In genomic region chr12:57143454-57143853, GRCh38 we compare ENCODE assay signal across 20 cellular contexts. TPM values are rescaled to one million over a fixed set of nuclear protein-coding genes. Genes with fewer than 3 reads are reported as not detected.
DNase-seq lines count a peak whose midpoint lies in the region; ATAC-seq and TF ChIP-seq lines count a peak whose summit lies in the region.
"Had no signal": no experiment of that assay in that cellular context is flagged by ENCODE, and none has a peak within 500 bp of the region (broad histone marks: within the 10 kb centered on the region; RNA-seq: fewer than 3 reads in every experiment).

No MANE protein-coding gene starts in this region.

- H3K4me1 ChIP-seq in heart left ventricle (peaks cover 0 to 88% (median 42%) of the 10 kb centered on the region in 12 donors), right atrium auricular region (peaks cover 0 to 75% of the 10 kb centered on the region in 2 donors), adipocyte (ENCODE audit: control insufficient read depth, insufficient read depth, low read length) (peaks cover 97% of the 10 kb centered on the region), tibial nerve (peaks cover 0 to 98% (median 54%) of the 10 kb centered on the region in 4 donors)

- H3K9ac ChIP-seq in adipocyte (ENCODE audit: low read length) = peak overlapping the region; percentile 89

- peak in 1 of 5 donors; percentile 18 for DNase-seq in heart left ventricle
- no peak for DNase-seq in right atrium auricular region (ENCODE audit: low spot score)
- no peak for DNase-seq in adipocyte (ENCODE audit: low read depth)
- no peak for DNase-seq in tibial nerve (ENCODE audit: low spot score in 2 of 2)
- DNase-seq in hepatic stellate cell (ENCODE audit: low spot score) = no peak
- DNase-seq in activated effector memory CD4-positive, alpha-beta T cell treated with Interleukin-2 at 50 U/mL for 16 hours = no peak
- DNase-seq: cerebellar nuclear complex; islet precursor cell; NCI-H2029; NCI-H446 treated with DMSO at 0.1 percent for 48 hours; NK-92 treated with Interleukin-12 subunit alpha and Interleukin-12 subunit beta, amount 100 ng/mL, for 24 hours had no signal

- no peaks in the 10 kb centered on the region for H3K9me3 ChIP-seq in heart left ventricle
- no peaks in the 10 kb centered on the region for H3K9me3 ChIP-seq in right atrium auricular region
- no peaks in the 10 kb centered on the region for H3K9me3 ChIP-seq in adipocyte (ENCODE audit: control insufficient read depth, low read length)
- H3K9me3 ChIP-seq in tibial nerve = no peaks in the 10 kb centered on the region

- peaks cover 0 to 95% (median 76%) of the 10 kb centered on the region in 9 donors for H3K36me3 ChIP-seq in heart left ventricle
- H3K36me3 ChIP-seq in right atrium auricular region = peaks cover 83% of the 10 kb centered on the region
- H3K36me3 ChIP-seq in adipocyte (ENCODE audit: control insufficient read depth, insufficient read depth, low read length, severe bottlenecking) = peaks cover 97% of the 10 kb centered on the region
- H3K36me3 ChIP-seq in tibial nerve = peaks cover 0 to 91% (median 11%) of the 10 kb centered on the region in 3 donors

- H3K36me3 Mint-ChIP-seq in nephron (ENCODE audit: low read depth) = peaks cover 78% of the 10 kb centered on the region
- H3K36me3 Mint-ChIP-seq: memory B cell had no signal

- peaks cover 83% of the 10 kb centered on the region for H3K4me1 Mint-ChIP-seq in nephron
- H3K4me1 Mint-ChIP-seq: memory B cell had no signal

- ATAC-seq in heart left ventricle (no peak), HG02798 (IDR thresholded peaks at IDR 0.05; ENCODE audit: poor library complexity, unreplicated experiment) (no peak)
- ATAC-seq: GM23338 had no signal

- intact Hi-C loops in heart left ventricle (cut with DNase I) = no loop called here

- H3K27ac ChIP-seq in heart left ventricle (peak overlapping the region in 10 of 12 donors; percentile 17 to 73 (median 62)), right atrium auricular region (peak overlapping the region in 1 of 2 donors; percentile 48), tibial nerve (peak overlapping the region; percentile 51 to 85 (median 74))
- H3K27ac ChIP-seq: VCaP had no signal

- whole genome bisulfite sequencing in heart left ventricle, 4 donors = 50 to 85% (median 78%) methylated on average over 4 of the region's 4 CpGs
- 50 to 71% methylated on average over 4 of the region's 4 CpGs for WGBS in tibial nerve, 2 donors

- no peaks in the 10 kb centered on the region for H3K27me3 ChIP-seq in heart left ventricle
- H3K27me3 ChIP-seq in right atrium auricular region = no peaks in the 10 kb centered on the region
- H3K27me3 ChIP-seq in adipocyte (replicated peaks; ENCODE audit: control insufficient read depth, insufficient read depth, low read length) = no peaks in the 10 kb centered on the region
- no peaks in the 10 kb centered on the region for H3K27me3 ChIP-seq in tibial nerve

- H3K9me3 Mint-ChIP-seq in nephron = no peaks in the 10 kb centered on the region
- H3K9me3 Mint-ChIP-seq: GM23338; memory B cell; T-helper 1 cell treated with Interleukin-12 subunit alpha and Interleukin-12 subunit beta and Interleukin-4 antibody, amounts not matched to agents 30 μg/mL and 1 μg/mL, for 36 hours had no signal

- TF ChIP-seq POLR2A in heart left ventricle (IDR thresholded peaks at IDR 0.05) (no peak), tibial nerve (IDR thresholded peaks at IDR 0.05) (no peak)

- TF ChIP-seq CTCF in heart left ventricle (IDR thresholded peaks at IDR 0.05) (no peak), right atrium auricular region (IDR thresholded peaks at IDR 0.05) (no peak), nephron (IDR thresholded peaks at IDR 0.05; ENCODE audit: unreplicated experiment in 3 of 3) (no peak), tibial nerve (IDR thresholded peaks at IDR 0.05) (no peak)

- no peak for TF ChIP-seq EP300 in tibial nerve (IDR thresholded peaks at IDR 0.05)

- H3K4me3 Mint-ChIP-seq in nephron = no peak overlapping the region
- H3K4me3 Mint-ChIP-seq: GM23338; memory B cell; T-helper 1 cell treated with Interleukin-12 subunit alpha and Interleukin-12 subunit beta and Interleukin-4 antibody, amounts not matched to agents 30 μg/mL and 1 μg/mL, for 36 hours had no signal

- H3K27me3 Mint-ChIP-seq in nephron (ENCODE audit: low read depth) = no peaks in the 10 kb centered on the region

- peak overlapping the region; percentile 35 to 100 (median 98) for H3K27ac Mint-ChIP-seq in nephron
- H3K27ac Mint-ChIP-seq: GM23338; memory B cell; T-helper 1 cell treated with Interleukin-12 subunit alpha and Interleukin-12 subunit beta and Interleukin-4 antibody, amounts not matched to agents 30 μg/mL and 1 μg/mL, for 36 hours had no signal

- H3K4me3 ChIP-seq in heart left ventricle (no peak overlapping the region), right atrium auricular region (no peak overlapping the region), adipocyte (ENCODE audit: low read length) (no peak overlapping the region), tibial nerve (no peak overlapping the region)
- H3K4me3 ChIP-seq: GM23338 had no signal

RNA-seq across cellular contexts. Expression of gene LRP1-AS, which starts 4.0 kb away (rescaled TPM):
- total RNA-seq in heart left ventricle (not detected), right atrium auricular region (not detected), tibial nerve (not detected)
- polyA plus RNA-seq in heart left ventricle = not detected
- total RNA-seq: Daoy, GM23338, urinary bladder had no signal
- polyA plus RNA-seq: neural cell, urinary bladder had no signal

RNA-seq across cellular contexts. Expression of gene LRP1, which starts 15.2 kb away (rescaled TPM):
- total RNA-seq in heart left ventricle = 100 to 1,000 TPM in 4 of 9 donors, 10 to 100 TPM in 5; 51.5 to 316 (median 71.1) TPM
- 10 to 100 TPM; 23.0 to 31.5 TPM for polyA plus RNA-seq in heart left ventricle
- total RNA-seq in right atrium auricular region = 100 to 1,000 TPM in 1 of 2 donors, 10 to 100 TPM in 1; 89.4 to 211 TPM
- total RNA-seq in tibial nerve = 100 to 1,000 TPM; 410 to 653 (median 527) TPM

RNA-seq across cellular contexts. Expression of gene STAT6, which starts 32.3 kb away (rescaled TPM):
- 10 to 100 TPM; 31.6 to 87.7 (median 37.6) TPM for total RNA-seq in heart left ventricle
- polyA plus RNA-seq in heart left ventricle = 10 to 100 TPM; 39.6 to 41.0 TPM
- total RNA-seq in right atrium auricular region = 10 to 100 TPM; 34.3 to 64.3 TPM
- 100 to 1,000 TPM; 140 to 247 (median 183) TPM for total RNA-seq in tibial nerve
- polyA plus RNA-seq: neural cell had no signal

RNA-seq across cellular contexts. Expression of gene NAB2, which starts 54.5 kb away (rescaled TPM):
- total RNA-seq in heart left ventricle (10 to 100 TPM in 8 of 9 donors, 1 to 10 TPM in 1; 8.7 to 20.3 (median 11.8) TPM), right atrium auricular region (10 to 100 TPM in 1 of 2 donors, 1 to 10 TPM in 1; 9.0 to 21.1 TPM), tibial nerve (10 to 100 TPM; 29.3 to 42.2 (median 38.6) TPM)
- polyA plus RNA-seq in heart left ventricle = 10 to 100 TPM; 10.7 to 30.1 TPM
